9 cellular contexts compared by ENCODE assay signal in genomic region chr12:65825323-65825572, GRCh38. TPM values are rescaled to one million over a fixed set of nuclear protein-coding genes. Genes with fewer than 3 reads are reported as not detected.
A peak's percentile ranks its signal among the peaks of the same experiment; 100 is the strongest.
DNase-seq lines count a peak whose midpoint lies in the region; TF ChIP-seq lines count a peak whose summit lies in the region.
"Had no signal": no experiment of that assay in that cellular context is flagged by ENCODE, and none has a peak within 500 bp of the region (broad histone marks: within the 10 kb centered on the region; RNA-seq: fewer than 3 reads in every experiment).

No MANE protein-coding gene starts in this region.

- peaks cover 2% of the 10 kb centered on the region for H3K9me3 Mint-ChIP-seq in activated CD4-positive, alpha-beta T cell treated with anti-CD3 and anti-CD28 coated beads, Interleukin-2, amount 10 ng/mL, durations not matched to agents 7 days and 5 days
- no peaks in the 10 kb centered on the region for H3K9me3 Mint-ChIP-seq in dendritic cell treated with granulocyte-macrophage colony-stimulating factor and Interleukin-4, amounts not matched to agents 40 ng/mL and 50 ng/mL, for 4 days

- peaks cover 21% of the 10 kb centered on the region for H3K4me1 Mint-ChIP-seq in activated CD4-positive, alpha-beta T cell treated with anti-CD3 and anti-CD28 coated beads, Interleukin-2, amount 10 ng/mL, durations not matched to agents 7 days and 5 days
- peaks cover 34% of the 10 kb centered on the region for H3K4me1 Mint-ChIP-seq in dendritic cell treated with granulocyte-macrophage colony-stimulating factor and Interleukin-4, amounts not matched to agents 40 ng/mL and 50 ng/mL, for 4 days (ENCODE audit: low read depth)

- peak overlapping the region; percentile 64 for H3K4me3 Mint-ChIP-seq in activated CD4-positive, alpha-beta T cell treated with anti-CD3 and anti-CD28 coated beads, Interleukin-2, amount 10 ng/mL, durations not matched to agents 7 days and 5 days
- peak overlapping the region; percentile 82 for H3K4me3 Mint-ChIP-seq in dendritic cell treated with granulocyte-macrophage colony-stimulating factor and Interleukin-4, amounts not matched to agents 40 ng/mL and 50 ng/mL, for 4 days

- intact Hi-C loops in dendritic cell treated with granulocyte-macrophage colony-stimulating factor and Interleukin-4, amounts not matched to agents 40 ng/mL and 50 ng/mL, for 4 days (cut with micrococcal nuclease), result no loop called here

- CTCF ChIA-PET in activated CD4-positive, alpha-beta T cell treated with anti-CD3 and anti-CD28 coated beads, Interleukin-2, amount 10 ng/mL, durations not matched to agents 7 days and 5 days (lab: Charles Lee), result no interaction called here

- DNase-seq in activated CD4-positive, alpha-beta T cell treated with anti-CD3 and anti-CD28 coated beads, Interleukin-2, amount 10 ng/mL, durations not matched to agents 7 days and 5 days, result no peak
- DNase-seq in activated CD4-positive, alpha-beta T cell treated with anti-CD3 and anti-CD28 coated beads for 1 hour, result no peak
- DNase-seq in tibial nerve (ENCODE audit: low spot score in 2 of 2), result no peak
- no peak for DNase-seq in NCI-H226
- DNase-seq in NCI-H82 treated with DMSO at 0.1 percent for 48 hours (lab: John Stamatoyannopoulos, UW; ENCODE audit: unreplicated experiment), result no peak
- no peak for DNase-seq in midbrain (lab: John Stamatoyannopoulos, UW)
- DNase-seq: BE2C had no signal

- H3K9me3 ChIP-seq in mesodermal cell (ENCODE audit: control insufficient read depth, low read length) (no peaks in the 10 kb centered on the region), tibial nerve (no peaks in the 10 kb centered on the region)
- H3K9me3 ChIP-seq: BE2C had no signal

- H3K27ac Mint-ChIP-seq in activated CD4-positive, alpha-beta T cell treated with anti-CD3 and anti-CD28 coated beads, Interleukin-2, amount 10 ng/mL, durations not matched to agents 7 days and 5 days, result no peak overlapping the region
- no peak overlapping the region for H3K27ac Mint-ChIP-seq in dendritic cell treated with granulocyte-macrophage colony-stimulating factor and Interleukin-4, amounts not matched to agents 40 ng/mL and 50 ng/mL, for 4 days

- peaks cover 8% of the 10 kb centered on the region for H3K4me1 ChIP-seq in mesodermal cell (ENCODE audit: control insufficient read depth, insufficient read depth, low read length, poor library complexity, severe bottlenecking)
- peaks cover 0 to 44% (median 10%) of the 10 kb centered on the region in 4 donors for H3K4me1 ChIP-seq in tibial nerve
- H3K4me1 ChIP-seq: BE2C had no signal

- H3K4me3 ChIP-seq in mesodermal cell (ENCODE audit: extremely low read depth, insufficient read depth, low read length, poor library complexity, severe bottlenecking) (peak overlapping the region; percentile 89), tibial nerve (peak overlapping the region; percentile 43 to 73 (median 50))

- H3K27me3 ChIP-seq in tibial nerve, result peaks cover 0 to 77% of the 10 kb centered on the region in 2 donors

- TF ChIP-seq CTCF in tibial nerve (IDR thresholded peaks at IDR 0.05), result no peak

- H3K27me3 Mint-ChIP-seq in activated CD4-positive, alpha-beta T cell treated with anti-CD3 and anti-CD28 coated beads, Interleukin-2, amount 10 ng/mL, durations not matched to agents 7 days and 5 days, result peaks cover 68% of the 10 kb centered on the region
- peaks cover 62% of the 10 kb centered on the region for H3K27me3 Mint-ChIP-seq in dendritic cell treated with granulocyte-macrophage colony-stimulating factor and Interleukin-4, amounts not matched to agents 40 ng/mL and 50 ng/mL, for 4 days

- H3K27ac ChIP-seq in mesodermal cell (ENCODE audit: low read depth, low read length, severe bottlenecking) (peak overlapping the region; percentile 87), tibial nerve (peak overlapping the region in 2 of 4 donors; percentile 28 to 66)

- no peak for TF ChIP-seq POLR2A in tibial nerve (IDR thresholded peaks at IDR 0.05)

- H3K36me3 ChIP-seq in mesodermal cell (ENCODE audit: control insufficient read depth, insufficient read depth, low read length) (peaks cover 5% of the 10 kb centered on the region), tibial nerve (no peaks in the 10 kb centered on the region)
- H3K36me3 ChIP-seq: BE2C had no signal

- POLR2A ChIA-PET in activated CD4-positive, alpha-beta T cell treated with anti-CD3 and anti-CD28 coated beads, Interleukin-2, amount 10 ng/mL, durations not matched to agents 7 days and 5 days (lab: Charles Lee), result no interaction called here

- no peaks in the 10 kb centered on the region for H3K36me3 Mint-ChIP-seq in activated CD4-positive, alpha-beta T cell treated with anti-CD3 and anti-CD28 coated beads, Interleukin-2, amount 10 ng/mL, durations not matched to agents 7 days and 5 days (ENCODE audit: low read depth)
- H3K36me3 Mint-ChIP-seq in dendritic cell treated with granulocyte-macrophage colony-stimulating factor and Interleukin-4, amounts not matched to agents 40 ng/mL and 50 ng/mL, for 4 days (ENCODE audit: low read depth), result peaks cover 8% of the 10 kb centered on the region

- 0% methylated on average over 18 to 35 of the region's 35 CpGs for WGBS in mesodermal cell (ENCODE audit: insufficient coverage in 2 of 2), 2 experiments
- WGBS in tibial nerve, 2 donors, result no CpG with 5 or more reads among the region's 35 CpGs

- TF ChIP-seq EP300 in tibial nerve (IDR thresholded peaks at IDR 0.05), result no peak

RNA-seq across cellular contexts. Expression of gene HMGA2, which starts 1.0 kb away (rescaled TPM):
- total RNA-seq in activated CD4-positive, alpha-beta T cell treated with anti-CD3 and anti-CD28 coated beads, Interleukin-2, amount 10 ng/mL, durations not matched to agents 7 days and 5 days, result not detected
- 370 TPM for polyA plus RNA-seq in mesodermal cell (2013, experiment 1 of 2)
- 394 TPM for polyA plus RNA-seq in mesodermal cell (2013, experiment 2 of 2)
- total RNA-seq in tibial nerve, result 1 to 10 TPM in 2 of 4 donors, under 1 TPM in 2; 0.42 to 1.7 (median 1.0) TPM
